In the genomic region with DNA sequence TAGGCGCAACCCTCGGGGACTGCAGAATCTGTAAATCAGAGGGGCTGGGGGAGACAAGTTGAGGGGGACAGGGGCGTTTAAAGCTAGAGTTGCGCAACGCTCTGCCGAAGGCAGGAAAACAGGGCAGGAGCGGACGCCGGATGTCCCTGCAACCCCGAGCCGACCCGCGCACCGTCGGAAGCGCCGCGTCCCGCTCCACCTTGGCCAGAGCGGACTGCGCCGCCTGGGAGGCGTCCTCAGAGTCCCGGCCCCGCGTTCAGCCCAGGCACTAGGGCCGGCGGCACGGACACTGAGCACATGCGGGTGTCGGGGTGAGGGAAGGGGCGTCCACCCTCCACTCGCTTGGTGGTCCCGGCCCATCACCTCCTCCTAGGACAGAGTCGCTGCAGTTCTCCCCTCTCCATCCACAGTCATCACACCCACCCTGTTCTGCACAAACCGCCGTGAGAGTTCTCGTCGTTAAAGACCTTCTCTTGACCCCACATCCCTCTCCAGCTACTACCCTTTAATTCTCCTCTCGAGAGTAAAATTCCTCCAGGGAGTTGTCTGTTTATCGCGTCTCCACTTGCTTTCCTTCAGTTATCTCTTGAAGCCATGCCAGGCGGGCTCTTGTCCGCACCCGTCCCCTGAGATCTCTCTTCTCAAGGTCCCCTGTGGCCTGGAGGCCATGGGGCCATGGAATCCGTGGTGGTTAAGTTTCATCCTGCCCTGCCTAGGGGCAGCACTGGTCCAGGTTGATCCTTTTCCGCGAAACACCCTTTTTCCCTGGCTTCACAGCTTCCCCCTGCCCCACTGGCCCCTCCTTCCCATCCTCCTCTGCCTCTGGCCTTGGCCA, we compare ENCODE assay signal across 6 cellular contexts. TPM values are rescaled to one million over a fixed set of nuclear protein-coding genes. Genes with fewer than 3 reads are reported as not detected.
DNase-seq lines count a peak whose midpoint lies in the region; ATAC-seq and TF ChIP-seq lines count a peak whose summit lies in the region.

No MANE protein-coding gene starts in this region.

- TF ChIP-seq CTCF in breast epithelium (IDR thresholded peaks at IDR 0.05) = peak in 1 of 3 donors; percentile 3

- no peak for TF ChIP-seq POLR2A in breast epithelium (IDR thresholded peaks at IDR 0.05)

- peak; percentile 27 for DNase-seq in NCI-H82 (lab: John Stamatoyannopoulos, UW)
- no peak for DNase-seq in NCI-H82 treated with DMSO at 0.1 percent for 48 hours (lab: John Stamatoyannopoulos, UW; ENCODE audit: unreplicated experiment)
- no peak for DNase-seq in breast epithelium (ENCODE audit: low spot score in 2 of 2)
- DNase-seq in NCI-H1436 treated with DMSO at 0.1 percent for 48 hours (lab: John Stamatoyannopoulos, UW) = no peak

- H3K9me3 ChIP-seq in breast epithelium = no peaks in the 10 kb centered on the region
- no peaks in the 10 kb centered on the region for H3K9me3 ChIP-seq in neuron (ENCODE audit: low read length)

- no peaks in the 10 kb centered on the region for H3K36me3 ChIP-seq in breast epithelium
- H3K36me3 ChIP-seq in neuron (ENCODE audit: insufficient read depth, low read length) = peaks cover 14% of the 10 kb centered on the region

- H3K4me1 ChIP-seq in breast epithelium (peaks cover 0 to 13% of the 10 kb centered on the region in 2 donors), neuron (ENCODE audit: insufficient read depth, low read length) (peaks cover 56% of the 10 kb centered on the region)

- no peak overlapping the region for H2AFZ ChIP-seq in neuron (ENCODE audit: low read depth, low read length)

- intact Hi-C loops in breast epithelium (cut with DNase I; ENCODE audit: low total_unique reads) = no loop called here

- H3K27me3 ChIP-seq in breast epithelium (no peaks in the 10 kb centered on the region), neuron (ENCODE audit: insufficient read depth, low read length) (no peaks in the 10 kb centered on the region)

- peak overlapping the region; percentile 85 to 94 for H3K27ac ChIP-seq in breast epithelium

- H3K4me3 ChIP-seq in breast epithelium = peak overlapping the region; percentile 67 to 75 (median 74)
- H3K4me3 ChIP-seq in neuron (ENCODE audit: low read length) = peak overlapping the region; percentile 11

- ATAC-seq in HG02884 (IDR thresholded peaks at IDR 0.05; ENCODE audit: unreplicated experiment) = no peak

RNA-seq across cellular contexts. Expression of a gene that starts 0.8 kb away (rescaled TPM):
- total RNA-seq in breast epithelium = 10 to 100 TPM; 17.1 to 61.9 (median 42.6) TPM

RNA-seq across cellular contexts. Expression of a gene that starts 11.4 kb away (rescaled TPM):
- total RNA-seq in breast epithelium = 1 to 10 TPM; 1.6 to 7.2 (median 6.6) TPM

RNA-seq across cellular contexts. Expression of a gene that starts 18.5 kb away (rescaled TPM):
- 100 to 1,000 TPM in 2 of 3 donors, 10 to 100 TPM in 1; 76.0 to 110 (median 103) TPM for total RNA-seq in breast epithelium

RNA-seq across cellular contexts. Expression of a gene that starts 24.8 kb away (rescaled TPM):
- 10 to 100 TPM; 30.7 to 94.6 (median 61.3) TPM for total RNA-seq in breast epithelium

RNA-seq across cellular contexts. Expression of a gene that starts 51.6 kb away (rescaled TPM):
- total RNA-seq in breast epithelium = 1 to 10 TPM in 2 of 3 donors, under 1 TPM in 1; 0.48 to 2.0 (median 1.3) TPM
